1 cellular context compared by ENCODE assay signal in the genomic region with DNA sequence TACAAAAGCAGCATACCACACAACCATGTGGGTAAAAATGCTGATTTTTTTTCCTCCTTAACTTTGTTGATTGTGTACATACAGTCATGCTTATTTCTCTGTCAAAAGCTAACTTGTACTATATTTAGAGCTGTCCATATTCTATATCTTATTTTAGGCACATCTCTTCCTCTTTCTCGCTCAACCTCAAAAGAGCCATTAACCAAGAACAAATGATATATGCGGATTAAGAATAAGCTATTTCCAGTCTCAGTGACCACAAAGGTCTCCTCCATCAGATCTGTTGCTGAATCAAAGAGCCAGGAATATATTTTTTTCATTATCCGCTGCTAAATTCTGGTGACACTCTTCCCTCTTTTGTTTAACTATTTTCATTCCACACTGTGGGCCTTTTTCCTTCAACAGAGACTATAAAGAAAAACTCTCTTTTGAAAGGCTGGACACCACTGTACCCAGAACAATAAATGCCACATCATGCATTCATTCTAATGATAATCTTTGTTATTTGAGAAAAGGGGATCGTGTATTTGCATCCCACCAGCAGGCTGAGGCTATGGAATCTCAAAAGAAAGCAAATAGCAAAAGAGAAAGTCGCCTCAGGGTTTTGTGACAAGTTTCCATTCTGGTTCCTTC.
TF ChIP-seq lines count a peak whose summit lies in the region.

No MANE protein-coding gene starts in this region.

TF ChIP-seq in GM23338, 12 proteins besides CTCF, POLR2A, EP300 and RAD21 (continued from another document):
- TF ChIP-seq, protein P1, sequence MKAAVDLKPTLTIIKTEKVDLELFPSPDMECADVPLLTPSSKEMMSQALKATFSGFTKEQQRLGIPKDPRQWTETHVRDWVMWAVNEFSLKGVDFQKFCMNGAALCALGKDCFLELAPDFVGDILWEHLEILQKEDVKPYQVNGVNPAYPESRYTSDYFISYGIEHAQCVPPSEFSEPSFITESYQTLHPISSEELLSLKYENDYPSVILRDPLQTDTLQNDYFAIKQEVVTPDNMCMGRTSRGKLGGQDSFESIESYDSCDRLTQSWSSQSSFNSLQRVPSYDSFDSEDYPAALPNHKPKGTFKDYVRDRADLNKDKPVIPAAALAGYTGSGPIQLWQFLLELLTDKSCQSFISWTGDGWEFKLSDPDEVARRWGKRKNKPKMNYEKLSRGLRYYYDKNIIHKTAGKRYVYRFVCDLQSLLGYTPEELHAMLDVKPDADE (IDR thresholded peaks at IDR 0.05) = no peak
- TF ChIP-seq EZH2phosphoT487 (IDR thresholded peaks at IDR 0.05; ENCODE audit: unreplicated experiment) = no peak
- no peak for TF ChIP-seq CREB1 (CRISPR knock-in tag; IDR thresholded peaks at IDR 0.05; ENCODE audit: low read depth)
- TF ChIP-seq, protein P2, sequence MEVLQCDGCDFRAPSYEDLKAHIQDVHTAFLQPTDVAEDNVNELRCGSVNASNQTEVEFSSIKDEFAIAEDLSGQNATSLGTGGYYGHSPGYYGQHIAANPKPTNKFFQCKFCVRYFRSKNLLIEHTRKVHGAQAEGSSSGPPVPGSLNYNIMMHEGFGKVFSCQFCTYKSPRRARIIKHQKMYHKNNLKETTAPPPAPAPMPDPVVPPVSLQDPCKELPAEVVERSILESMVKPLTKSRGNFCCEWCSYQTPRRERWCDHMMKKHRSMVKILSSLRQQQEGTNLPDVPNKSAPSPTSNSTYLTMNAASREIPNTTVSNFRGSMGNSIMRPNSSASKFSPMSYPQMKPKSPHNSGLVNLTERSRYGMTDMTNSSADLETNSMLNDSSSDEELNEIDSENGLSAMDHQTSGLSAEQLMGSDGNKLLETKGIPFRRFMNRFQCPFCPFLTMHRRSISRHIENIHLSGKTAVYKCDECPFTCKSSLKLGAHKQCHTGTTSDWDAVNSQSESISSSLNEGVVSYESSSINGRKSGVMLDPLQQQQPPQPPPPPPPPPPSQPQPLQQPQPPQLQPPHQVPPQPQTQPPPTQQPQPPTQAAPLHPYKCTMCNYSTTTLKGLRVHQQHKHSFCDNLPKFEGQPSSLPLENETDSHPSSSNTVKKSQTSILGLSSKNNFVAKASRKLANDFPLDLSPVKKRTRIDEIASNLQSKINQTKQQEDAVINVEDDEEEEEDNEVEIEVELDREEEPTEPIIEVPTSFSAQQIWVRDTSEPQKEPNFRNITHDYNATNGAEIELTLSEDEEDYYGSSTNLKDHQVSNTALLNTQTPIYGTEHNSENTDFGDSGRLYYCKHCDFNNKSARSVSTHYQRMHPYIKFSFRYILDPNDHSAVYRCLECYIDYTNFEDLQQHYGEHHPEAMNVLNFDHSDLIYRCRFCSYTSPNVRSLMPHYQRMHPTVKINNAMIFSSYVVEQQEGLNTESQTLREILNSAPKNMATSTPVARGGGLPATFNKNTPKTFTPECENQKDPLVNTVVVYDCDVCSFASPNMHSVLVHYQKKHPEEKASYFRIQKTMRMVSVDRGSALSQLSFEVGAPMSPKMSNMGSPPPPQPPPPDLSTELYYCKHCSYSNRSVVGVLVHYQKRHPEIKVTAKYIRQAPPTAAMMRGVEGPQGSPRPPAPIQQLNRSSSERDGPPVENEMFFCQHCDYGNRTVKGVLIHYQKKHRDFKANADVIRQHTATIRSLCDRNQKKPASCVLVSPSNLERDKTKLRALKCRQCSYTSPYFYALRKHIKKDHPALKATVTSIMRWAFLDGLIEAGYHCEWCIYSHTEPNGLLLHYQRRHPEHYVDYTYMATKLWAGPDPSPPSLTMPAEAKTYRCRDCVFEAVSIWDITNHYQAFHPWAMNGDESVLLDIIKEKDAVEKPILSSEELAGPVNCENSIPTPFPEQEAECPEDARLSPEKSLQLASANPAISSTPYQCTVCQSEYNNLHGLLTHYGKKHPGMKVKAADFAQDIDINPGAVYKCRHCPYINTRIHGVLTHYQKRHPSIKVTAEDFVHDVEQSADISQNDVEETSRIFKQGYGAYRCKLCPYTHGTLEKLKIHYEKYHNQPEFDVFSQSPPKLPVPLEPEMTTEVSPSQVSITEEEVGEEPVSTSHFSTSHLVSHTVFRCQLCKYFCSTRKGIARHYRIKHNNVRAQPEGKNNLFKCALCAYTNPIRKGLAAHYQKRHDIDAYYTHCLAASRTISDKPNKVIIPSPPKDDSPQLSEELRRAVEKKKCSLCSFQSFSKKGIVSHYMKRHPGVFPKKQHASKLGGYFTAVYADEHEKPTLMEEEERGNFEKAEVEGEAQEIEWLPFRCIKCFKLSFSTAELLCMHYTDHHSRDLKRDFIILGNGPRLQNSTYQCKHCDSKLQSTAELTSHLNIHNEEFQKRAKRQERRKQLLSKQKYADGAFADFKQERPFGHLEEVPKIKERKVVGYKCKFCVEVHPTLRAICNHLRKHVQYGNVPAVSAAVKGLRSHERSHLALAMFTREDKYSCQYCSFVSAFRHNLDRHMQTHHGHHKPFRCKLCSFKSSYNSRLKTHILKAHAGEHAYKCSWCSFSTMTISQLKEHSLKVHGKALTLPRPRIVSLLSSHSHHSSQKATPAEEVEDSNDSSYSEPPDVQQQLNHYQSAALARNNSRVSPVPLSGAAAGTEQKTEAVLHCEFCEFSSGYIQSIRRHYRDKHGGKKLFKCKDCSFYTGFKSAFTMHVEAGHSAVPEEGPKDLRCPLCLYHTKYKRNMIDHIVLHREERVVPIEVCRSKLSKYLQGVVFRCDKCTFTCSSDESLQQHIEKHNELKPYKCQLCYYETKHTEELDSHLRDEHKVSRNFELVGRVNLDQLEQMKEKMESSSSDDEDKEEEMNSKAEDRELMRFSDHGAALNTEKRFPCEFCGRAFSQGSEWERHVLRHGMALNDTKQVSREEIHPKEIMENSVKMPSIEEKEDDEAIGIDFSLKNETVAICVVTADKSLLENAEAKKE (CRISPR knock-in tag; IDR thresholded peaks at IDR 0.05) = no peak
- TF ChIP-seq JUNB (IDR thresholded peaks at IDR 0.05; ENCODE audit: unreplicated experiment) = no peak
TF ChIP-seq in GM23338: peak in this region for 0.
